Comparison of ENCODE assay signal across 13 cellular contexts in the genomic region with DNA sequence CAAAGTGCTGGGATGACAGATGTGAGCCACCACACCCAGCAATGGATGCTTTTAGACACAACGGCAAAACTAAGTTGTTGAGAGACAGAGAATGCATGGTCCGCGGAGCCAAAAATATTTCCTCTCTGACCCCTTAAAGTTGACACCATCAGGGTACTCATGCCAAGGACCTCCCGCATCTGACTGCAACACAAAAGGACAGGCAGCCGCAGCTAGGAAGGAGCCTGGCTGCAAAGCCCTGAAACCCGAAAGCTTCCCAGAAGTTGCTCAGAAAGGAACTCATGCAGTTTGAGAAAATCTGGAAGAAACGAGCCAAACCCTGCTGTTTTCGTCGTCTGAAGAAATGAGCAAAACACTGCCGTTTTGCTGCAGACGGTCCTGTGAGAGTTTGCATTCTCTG. TPM values are rescaled to one million over a fixed set of nuclear protein-coding genes. Genes with fewer than 3 reads are reported as not detected.
DNase-seq lines count a peak whose midpoint lies in the region; ATAC-seq and TF ChIP-seq lines count a peak whose summit lies in the region.
"Had no signal": no experiment of that assay in that cellular context is flagged by ENCODE, and none has a peak within 500 bp of the region (broad histone marks: within the 10 kb centered on the region; RNA-seq: fewer than 3 reads in every experiment).

No MANE protein-coding gene starts in this region.

- DNase-seq in HFFc6 (no peak), epithelial cell of prostate (ENCODE audit: low read depth, low spot score) (no peak), amygdala (lab: John Stamatoyannopoulos, UW) (no peak), ureter (ENCODE audit: low spot score) (no peak), DMS53 treated with DMSO at 0.1 percent for 48 hours (lab: John Stamatoyannopoulos, UW; ENCODE audit: unreplicated experiment) (no peak)
- DNase-seq: erythroblast; GOT3; NCI-H1930; stimulated activated CD8-positive, alpha-beta memory T cell treated with anti-CD3 and anti-CD28 coated beads, Interleukin-4, amount 100 ng/mL, for 48 hours; T-helper 17 cell had no signal

- H3K9me3 ChIP-seq in skeletal muscle tissue (ENCODE audit: control insufficient read depth in 3 of 3, low read length in 3 of 3) = peaks cover 0 to 5% (median 0%) of the 10 kb centered on the region in 3 donors

- H3K27ac ChIP-seq in epithelial cell of prostate (peak overlapping the region; percentile 53), layer of hippocampus (ENCODE audit: low read depth, low read length) (peak overlapping the region; percentile 77), skeletal muscle tissue (ENCODE audit: low read depth, low read length) (peak overlapping the region; percentile 64)

- no peaks in the 10 kb centered on the region for H3K9me3 Mint-ChIP-seq in HFFc6

- H3K36me3 Mint-ChIP-seq in HFFc6 (ENCODE audit: low read depth) = peaks cover 39% of the 10 kb centered on the region

- peaks cover 2% of the 10 kb centered on the region; the same call in 1 of the 2 replicates for H3K27me3 Mint-ChIP-seq in HFFc6 (ENCODE audit: insufficient read depth)
- H3K27me3 Mint-ChIP-seq: T-helper 17 cell had no signal

- peak overlapping the region; percentile 85 for H3K4me3 Mint-ChIP-seq in HFFc6
- H3K4me3 Mint-ChIP-seq: T-helper 17 cell had no signal

- peaks cover 17 to 26% (median 21%) of the 10 kb centered on the region in 3 donors for H3K36me3 ChIP-seq in skeletal muscle tissue (ENCODE audit: control insufficient read depth in 3 of 3, insufficient read depth in 3 of 3, low read length in 3 of 3)

- peak overlapping the region in 2 of 3 donors; percentile 47 to 70 for H3K9ac ChIP-seq in skeletal muscle tissue (ENCODE audit: low read depth in 1 of 3, low read length in 3 of 3)

- peaks cover 46% of the 10 kb centered on the region for H3K4me1 Mint-ChIP-seq in HFFc6 (ENCODE audit: low read depth)

- peak overlapping the region; percentile 94 for H3K27ac Mint-ChIP-seq in HFFc6
- H3K27ac Mint-ChIP-seq: T-helper 17 cell had no signal

- no peak for ATAC-seq in GM18498 (IDR thresholded peaks at IDR 0.05; ENCODE audit: unreplicated experiment)
- ATAC-seq: T-helper 17 cell had no signal

- H3K27me3 ChIP-seq in layer of hippocampus (ENCODE audit: control insufficient read depth, insufficient read depth, low read length) (no peaks in the 10 kb centered on the region), skeletal muscle tissue (ENCODE audit: control insufficient read depth in 3 of 3, insufficient read depth in 3 of 3, low read length in 3 of 3) (no peaks in the 10 kb centered on the region)

- no peak for TF ChIP-seq CTCF in HFFc6 (IDR thresholded peaks at IDR 0.05)

- peaks cover 2 to 4% (median 4%) of the 10 kb centered on the region in 3 donors for H3K4me1 ChIP-seq in skeletal muscle tissue (ENCODE audit: control insufficient read depth in 3 of 3, insufficient read depth in 3 of 3, low read length in 3 of 3)

- H3K4me3 ChIP-seq in skeletal muscle tissue (ENCODE audit: low read length in 3 of 3) = peak overlapping the region in 2 of 3 donors; percentile 12 to 46

RNA-seq across cellular contexts. Expression of a gene that starts 16.5 kb away (rescaled TPM):
- total RNA-seq in HFFc6 (2021; fragmentation: NEBNext Ultra II Directional; extraction: Animal tissue kit (Norgen Biotek cat#: 25700)) = 10 to 100 TPM; 19.6 to 27.1 (median 22.9) TPM
- 9.9 TPM for total RNA-seq in skeletal muscle tissue
- total RNA-seq in ureter = 18.5 TPM

RNA-seq across cellular contexts. Expression of a gene that starts 16.5 kb away (rescaled TPM):
- 10 to 100 TPM; 24.7 to 29.6 (median 25.6) TPM for total RNA-seq in HFFc6 (2021; fragmentation: NEBNext Ultra II Directional; extraction: Animal tissue kit (Norgen Biotek cat#: 25700))
- total RNA-seq in skeletal muscle tissue = 25.6 TPM
- total RNA-seq in ureter = 21.5 TPM
